27 cellular contexts compared by ENCODE assay signal in the genomic region with DNA sequence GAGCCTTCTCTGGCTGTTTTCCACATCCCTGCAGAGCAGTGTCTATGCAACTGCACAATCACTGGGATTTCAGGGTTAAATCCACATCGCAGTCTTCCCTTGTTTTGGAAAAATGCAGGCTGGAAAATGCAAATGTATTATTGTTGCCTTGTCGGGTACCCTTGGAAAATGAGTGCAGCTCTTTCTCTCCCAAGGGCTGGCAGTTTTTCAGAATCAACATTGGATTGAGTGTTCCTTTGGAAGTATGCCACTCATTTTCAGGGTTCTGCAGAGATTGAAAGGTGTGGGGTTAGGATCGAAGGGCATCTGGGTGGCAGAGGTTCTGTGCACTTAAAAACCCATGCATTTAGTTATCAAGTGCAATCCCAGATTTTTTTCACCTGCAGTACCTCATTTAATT. TPM values are rescaled to one million over a fixed set of nuclear protein-coding genes. Genes with fewer than 3 reads are reported as not detected.
A peak's percentile ranks its signal among the peaks of the same experiment; 100 is the strongest.
DNase-seq lines count a peak whose midpoint lies in the region; ATAC-seq and TF ChIP-seq lines count a peak whose summit lies in the region.
"Had no signal": no experiment of that assay in that cellular context is flagged by ENCODE, and none has a peak within 500 bp of the region (broad histone marks: within the 10 kb centered on the region; RNA-seq: fewer than 3 reads in every experiment).

No MANE protein-coding gene starts in this region.

- H2BK120ac ChIP-seq in H9 (ENCODE audit: low read depth, low read length, poor library complexity, severe bottlenecking): no peak overlapping the region

- no peaks in the 10 kb centered on the region for H4K20me1 ChIP-seq in H9 (ENCODE audit: control insufficient read depth, insufficient read depth, insufficient read length)

- H3K4me1 Mint-ChIP-seq in stimulated activated effector memory CD8-positive, alpha-beta T cell treated with anti-CD3 and anti-CD28 coated beads, Interleukin-12 subunit alpha, Interleukin-12 subunit beta, amount 100 ng/mL, for 72 hours: peaks cover 5% of the 10 kb centered on the region
- H3K4me1 Mint-ChIP-seq in H9: peaks cover 45 to 46% of the 10 kb centered on the region in 2 experiments

- H2BK15ac ChIP-seq in H9 (ENCODE audit: low read depth, low read length): no peak overlapping the region

- no peak overlapping the region for H3K4me3 Mint-ChIP-seq in stimulated activated effector memory CD8-positive, alpha-beta T cell treated with anti-CD3 and anti-CD28 coated beads, Interleukin-12 subunit alpha, Interleukin-12 subunit beta, amount 100 ng/mL, for 72 hours
- peak overlapping the region in 1 of 2 experiments; percentile 81; a peak in 1 of 5 replicates for H3K4me3 Mint-ChIP-seq in H9
- H3K4me3 Mint-ChIP-seq: activated B cell treated with CpG ODN at 0.5 μM for 24 hours; activated CD4-positive, alpha-beta T cell treated with anti-CD3 and anti-CD28 coated beads, Interleukin-2, amount 10 ng/mL, durations not matched to agents 7 days and 5 days; CD14-positive monocyte had no signal

- H2BK20ac ChIP-seq in H9 (ENCODE audit: low read depth, low read length, poor library complexity, severe bottlenecking): no peak overlapping the region

- H3K79me2 ChIP-seq in H9 (ENCODE audit: insufficient read depth, low read length): peaks cover 11% of the 10 kb centered on the region; the same call in 1 of the 2 replicates

- no peak overlapping the region for H3K14ac ChIP-seq in H9 (ENCODE audit: insufficient read depth, low read length)

- no peak overlapping the region for H4K8ac ChIP-seq in H9 (replicated peaks; ENCODE audit: insufficient read length, low read depth, low read length)

- BruUV-seq in Panc1 (replicated peaks; lab: Mats Ljungman, UMichigan): no TSS peak

- H3K23me2 ChIP-seq in H9 (ENCODE audit: insufficient read length, low read depth, low read length, poor library complexity, severe bottlenecking): peaks cover 16% of the 10 kb centered on the region

- no peak overlapping the region for H4K5ac ChIP-seq in H9 (ENCODE audit: insufficient read length, low read depth, low read length)

- no peak overlapping the region for H2BK12ac ChIP-seq in H9 (ENCODE audit: insufficient read length, low read depth, low read length)

- H2AFZ ChIP-seq in neuron (ENCODE audit: low read depth, low read length) (no peak overlapping the region), H9 (ENCODE audit: low read length) (no peak overlapping the region)
- H2AFZ ChIP-seq: GM23248 had no signal

- peaks cover 5% of the 10 kb centered on the region for H3K27me3 Mint-ChIP-seq in H9 (ENCODE audit: low read depth)

- no peak overlapping the region for H4K91ac ChIP-seq in H9 (ENCODE audit: insufficient read length, low read depth, low read length)

- WGBS in H9 (ENCODE audit: extremely low coverage, insufficient read length, low lambda C conversion rate): no CpG with 5 or more reads among the region's 3 CpGs

- in situ Hi-C loops in Panc1 (cut with HindIII; ENCODE audit: low pct_unique_long_range_greater_than_20kb, low sequenced_read_pairs): no loop called here

- peaks cover 2% of the 10 kb centered on the region for H3K79me1 ChIP-seq in H9 (ENCODE audit: insufficient read depth, low read depth, low read length, poor library complexity, severe bottlenecking)

- intact Hi-C loops in Panc1 (cut with micrococcal nuclease; ENCODE audit: unreplicated experiment): loop anchor here (5.0 kb wide), 1 partner anchor 60 kb away; no protein-coding TSS in a partner anchor

- H3T11ph ChIP-seq in H9 (ENCODE audit: low read length): no peak overlapping the region

- no peaks in the 10 kb centered on the region; the same call in 1 of the 2 replicates for H3K36me3 ChIP-seq in Panc1 (ENCODE audit: control insufficient read depth, insufficient read depth, low read length)
- peaks cover 9% of the 10 kb centered on the region for H3K36me3 ChIP-seq in neuron (ENCODE audit: insufficient read depth, low read length)
- H3K36me3 ChIP-seq: gastrocnemius medialis had no signal

- H3K9me3 ChIP-seq in Panc1 (ENCODE audit: control insufficient read depth, insufficient read depth, low read depth, low read length) (peaks cover 8% of the 10 kb centered on the region; the same call in 1 of the 2 replicates), neuron (ENCODE audit: low read length) (peaks cover 6% of the 10 kb centered on the region), H9 (ENCODE audit: control insufficient read depth, low read depth, low read length) (no peaks in the 10 kb centered on the region)
- H3K9me3 ChIP-seq: gastrocnemius medialis, testis had no signal

- H3K23ac ChIP-seq in H9 (ENCODE audit: insufficient read length, low read depth, low read length): no peak overlapping the region

- CTCF ChIA-PET in Panc1 (lab: Charles Lee): interaction anchor here (0.5 kb wide), 1 partner anchor 203 kb away, joined by 5 read pairs; no protein-coding TSS in a partner anchor

- no peak overlapping the region for H3K4me2 ChIP-seq in H9 (ENCODE audit: insufficient read depth, insufficient read length, low read length)

- no peak for TF ChIP-seq CTCF in Panc1 (IDR thresholded peaks at IDR 0.05)
- no peak for TF ChIP-seq CTCF in H9 (conservative IDR thresholded peaks at IDR 0.05)

- H3K9me3 Mint-ChIP-seq in stimulated activated effector memory CD8-positive, alpha-beta T cell treated with anti-CD3 and anti-CD28 coated beads, Interleukin-12 subunit alpha, Interleukin-12 subunit beta, amount 100 ng/mL, for 72 hours: no peaks in the 10 kb centered on the region
- peaks cover 4 to 6% of the 10 kb centered on the region in 2 experiments; a peak in 3 of 5 replicates for H3K9me3 Mint-ChIP-seq in H9
- H3K9me3 Mint-ChIP-seq: activated B cell treated with CpG ODN at 0.5 μM for 24 hours; activated CD4-positive, alpha-beta T cell treated with anti-CD3 and anti-CD28 coated beads, Interleukin-2, amount 10 ng/mL, durations not matched to agents 7 days and 5 days; nephron progenitor cell had no signal

- H3K9ac ChIP-seq in H9 (ENCODE audit: extremely low read depth, insufficient read length, low read length): no peak overlapping the region
- H3K9ac ChIP-seq: GM23248 had no signal

- H3K27me3 ChIP-seq in Panc1 (ENCODE audit: control insufficient read depth, insufficient read depth, low read length): no peaks in the 10 kb centered on the region
- H3K27me3 ChIP-seq in neuron (ENCODE audit: insufficient read depth, low read length): no peaks in the 10 kb centered on the region
- H3K27me3 ChIP-seq in H9 (ENCODE audit: insufficient read depth, low read length): no peaks in the 10 kb centered on the region
- H3K27me3 ChIP-seq: testis had no signal

- no peaks in the 10 kb centered on the region for H3K36me3 Mint-ChIP-seq in stimulated activated effector memory CD8-positive, alpha-beta T cell treated with anti-CD3 and anti-CD28 coated beads, Interleukin-12 subunit alpha, Interleukin-12 subunit beta, amount 100 ng/mL, for 72 hours
- H3K36me3 Mint-ChIP-seq in H9 (ENCODE audit: insufficient read depth in 1 of 3, low read depth in 3 of 3): peaks cover 16 to 23% (median 19%) of the 10 kb centered on the region in 3 experiments

- no peak overlapping the region for H3K27ac Mint-ChIP-seq in stimulated activated effector memory CD8-positive, alpha-beta T cell treated with anti-CD3 and anti-CD28 coated beads, Interleukin-12 subunit alpha, Interleukin-12 subunit beta, amount 100 ng/mL, for 72 hours
- H3K27ac Mint-ChIP-seq in H9: 0 out of 7 replicates have a peak overlapping the region, but pooled peaks of 1 of the 3 experiments have one; percentile 37
- H3K27ac Mint-ChIP-seq: activated B cell treated with CpG ODN at 0.5 μM for 24 hours; activated CD4-positive, alpha-beta T cell treated with anti-CD3 and anti-CD28 coated beads, Interleukin-2, amount 10 ng/mL, durations not matched to agents 7 days and 5 days; nephron progenitor cell had no signal

- ATAC-seq in Panc1 (no peak), GM21360 (IDR thresholded peaks at IDR 0.05; ENCODE audit: unreplicated experiment) (no peak)
- ATAC-seq in stimulated activated effector memory CD8-positive, alpha-beta T cell treated with anti-CD3 and anti-CD28 coated beads, Interleukin-12 subunit alpha, Interleukin-12 subunit beta, amount 100 ng/mL, for 72 hours: no peak
- ATAC-seq: gastrocnemius medialis; right cardiac atrium; stimulated activated naive CD8-positive, alpha-beta T cell treated with anti-CD3 and anti-CD28 coated beads, Interleukin-15, Interleukin-2, amounts not matched to agents 100 U/mL and 50 U/mL, for 24 hours had no signal

- H3K18ac ChIP-seq in H9 (ENCODE audit: insufficient read length, low read depth, low read length): no peak overlapping the region

- H3K4ac ChIP-seq in H9 (ENCODE audit: low read depth, low read length): no peak overlapping the region

- DNase-seq in NCI-H1105 treated with DMSO at 0.1 percent for 48 hours (lab: John Stamatoyannopoulos, UW): peak; percentile 8
- DNase-seq in NCI-H1105 (lab: John Stamatoyannopoulos, UW): no peak
- no peak for DNase-seq in Panc1 (ENCODE audit: low read depth, low spot score)
- DNase-seq in inferior parietal cortex (ENCODE audit: extremely low spot score): peak; percentile 39
- DNase-seq in stimulated activated effector memory CD8-positive, alpha-beta T cell treated with anti-CD3 and anti-CD28 coated beads, Interleukin-12 subunit alpha, Interleukin-12 subunit beta, amount 100 ng/mL, for 72 hours (ENCODE audit: low spot score in 2 of 2): no peak
- no peak for DNase-seq in H9
- DNase-seq: activated B cell treated with CpG ODN at 0.5 μM for 24 hours; activated CD4-positive, alpha-beta T cell treated with anti-CD3 and anti-CD28 coated beads, Interleukin-2, amount 10 ng/mL, durations not matched to agents 7 days and 5 days; activated gamma-delta T cell treated with Interleukin-2 at 50 U/mL for 16 hours; activated T-cell treated with anti-CD3 and anti-CD28 coated beads, Interleukin-2, amount 50 U/mL, for 1 hour; Calu3; gastrocnemius medialis; GM23248; NCI-H1048; NCI-H345; NCI-H82; nephron progenitor cell; right cardiac atrium; stimulated activated CD4-positive, alpha-beta T cell treated with anti-CD3 and anti-CD28 coated beads, Interleukin-1b, Interleukin-23, amount 100 ng/mL, for 48 hours; stimulated activated naive CD8-positive, alpha-beta T cell treated with anti-CD3 and anti-CD28 coated beads, Interleukin-15, Interleukin-2, amounts not matched to agents 100 U/mL and 50 U/mL, for 24 hours; testis had no signal

- H3K56ac ChIP-seq in H9 (ENCODE audit: insufficient read length, low read depth, low read length): no peak overlapping the region

- H3K4me1 ChIP-seq in Panc1 (ENCODE audit: control insufficient read depth, insufficient read depth, low read length) (peaks cover 57% of the 10 kb centered on the region), neuron (ENCODE audit: insufficient read depth, low read length) (peaks cover 29% of the 10 kb centered on the region), H9 (ENCODE audit: insufficient read depth, low read length) (peaks cover 16% of the 10 kb centered on the region)

- no peak overlapping the region for H2AK5ac ChIP-seq in H9 (ENCODE audit: insufficient read length, low read length)

- H3K27ac ChIP-seq in Panc1 (ENCODE audit: low read length): peak overlapping the region; percentile 95
- no peak overlapping the region for H3K27ac ChIP-seq in H9 (ENCODE audit: insufficient read length, low read depth, low read length)
- H3K27ac ChIP-seq: gastrocnemius medialis, GM23248, testis had no signal

- no peak overlapping the region for H2BK5ac ChIP-seq in H9 (ENCODE audit: insufficient read length, low read length)

- POLR2A ChIA-PET in Panc1 (lab: Charles Lee): no interaction called here

- H3K4me3 ChIP-seq in Panc1 (ENCODE audit: low read depth in 2 of 2, low read length in 2 of 2) (peak overlapping the region; percentile 84 to 85), neuron (ENCODE audit: low read length) (peak overlapping the region; percentile 8)
- H3K4me3 ChIP-seq: gastrocnemius medialis, GM23248, testis had no signal

RNA-seq across cellular contexts. Expression of a gene that starts 3.3 kb away (rescaled TPM):
- total RNA-seq in Panc1 (2021; ENCODE audit: unreplicated experiment) (27.9 TPM), H9 (2021) (8.1 and 8.4 TPM in 2 replicates)
- polyA plus RNA-seq in Panc1 (2012; ENCODE audit: insufficient read length): 20.0 TPM
- total RNA-seq: activated B cell treated with CpG ODN at 0.5 μM for 24 hours; GM23248; OCI-LY7; T-helper 1 cell treated with Interleukin-12 subunit alpha and Interleukin-12 subunit beta and Interleukin-4 antibody, amounts not matched to agents 30 ng/mL and 1 ng/mL, for 36 hours had no signal
- polyA plus RNA-seq: CD14-positive monocyte had no signal

RNA-seq across cellular contexts. Expression of a gene that starts 49.1 kb away (rescaled TPM):
- total RNA-seq in Panc1 (2021; ENCODE audit: unreplicated experiment) (1.5 TPM), H9 (2021) (1.3 and 1.4 TPM in 2 replicates)
- 2.7 TPM for polyA plus RNA-seq in Panc1 (2012; ENCODE audit: insufficient read length)
- total RNA-seq: activated B cell treated with CpG ODN at 0.5 μM for 24 hours; activated CD4-positive, alpha-beta T cell treated with anti-CD3 and anti-CD28 coated beads, Interleukin-2, amount 10 ng/mL, durations not matched to agents 7 days and 5 days; Calu3; lung microvascular endothelial cell; OCI-LY7; T-helper 1 cell treated with Interleukin-12 subunit alpha and Interleukin-12 subunit beta and Interleukin-4 antibody, amounts not matched to agents 30 ng/mL and 1 ng/mL, for 36 hours had no signal

Comparison
In these comparisons a context has a peak if more than half of its experiments do, and no peak if none do; other contexts are left out.
1. DNase-seq: peak in NCI-H1105 treated with DMSO at 0.1 percent for 48 hours (single experiment) and inferior parietal cortex (single experiment); none in NCI-H1105 (single experiment), Panc1 (single experiment), stimulated activated effector memory CD8-positive, alpha-beta T cell treated with anti-CD3 and anti-CD28 coated beads, Interleukin-12 subunit alpha, Interleukin-12 subunit beta, amount 100 ng/mL, for 72 hours (0 of 2) and H9 (single experiment).